Comparison of ENCODE assay signal across 2 cellular contexts in the genomic region with DNA sequence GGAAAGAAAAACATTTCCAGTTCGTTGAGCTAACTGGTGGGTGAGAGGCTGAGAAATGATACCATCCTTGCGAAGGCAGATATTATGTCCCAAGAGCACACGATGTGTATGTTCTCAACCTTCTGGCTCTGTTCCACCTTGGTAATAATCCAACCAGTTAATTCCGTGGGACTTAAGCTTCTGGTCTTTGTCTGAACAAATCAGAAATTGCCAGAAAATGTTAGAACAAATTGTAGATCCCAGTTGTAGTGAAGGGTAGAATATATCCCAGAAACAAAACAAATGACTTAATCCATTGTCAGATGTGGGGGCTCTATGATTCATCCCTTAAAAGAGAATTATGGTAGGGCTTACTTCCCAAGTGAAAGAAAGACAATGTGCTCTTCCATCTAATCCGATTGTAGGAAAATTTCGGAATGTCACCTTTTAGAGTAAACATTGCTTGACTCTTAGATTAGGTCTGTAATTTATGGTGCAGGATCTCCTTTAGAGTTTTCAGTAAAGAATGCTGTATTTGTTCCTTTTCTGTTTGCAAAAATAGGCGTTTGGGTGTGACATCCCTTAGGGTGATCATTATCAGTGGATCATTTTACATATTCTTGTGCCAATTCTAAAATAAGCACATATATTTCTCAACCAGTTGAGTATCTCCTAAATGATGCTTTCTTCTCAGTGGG.
TF ChIP-seq lines count a peak whose summit lies in the region.

No MANE protein-coding gene starts in this region.

TF ChIP-seq in A549, 52 proteins besides CTCF, POLR2A, EP300 and RAD21 (continued from another document):
- TF ChIP-seq, protein P1, sequence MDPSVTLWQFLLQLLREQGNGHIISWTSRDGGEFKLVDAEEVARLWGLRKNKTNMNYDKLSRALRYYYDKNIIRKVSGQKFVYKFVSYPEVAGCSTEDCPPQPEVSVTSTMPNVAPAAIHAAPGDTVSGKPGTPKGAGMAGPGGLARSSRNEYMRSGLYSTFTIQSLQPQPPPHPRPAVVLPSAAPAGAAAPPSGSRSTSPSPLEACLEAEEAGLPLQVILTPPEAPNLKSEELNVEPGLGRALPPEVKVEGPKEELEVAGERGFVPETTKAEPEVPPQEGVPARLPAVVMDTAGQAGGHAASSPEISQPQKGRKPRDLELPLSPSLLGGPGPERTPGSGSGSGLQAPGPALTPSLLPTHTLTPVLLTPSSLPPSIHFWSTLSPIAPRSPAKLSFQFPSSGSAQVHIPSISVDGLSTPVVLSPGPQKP (IDR thresholded peaks at IDR 0.05; ENCODE audit: low read depth, low read length): no peak
- TF ChIP-seq MAX (IDR thresholded peaks at IDR 0.05) (peak; percentile 5), GATA3 (IDR thresholded peaks at IDR 0.05; ENCODE audit: borderline replicate concordance) (peak; percentile 88)

TF ChIP-seq in HEK293, 187 proteins besides CTCF, POLR2A, EP300 and RAD21 (continued from another document and continues in another):
- TF ChIP-seq ZNF518A (tag by site-specific recombination; conservative IDR thresholded peaks at IDR 0.05; ENCODE audit: low read depth) (peak; percentile 12; the same call in 1 of the 2 replicates), ATF2 (tag by site-specific recombination; IDR thresholded peaks at IDR 0.05; ENCODE audit: low read depth) (peak; percentile 74), REPIN1 (tag by site-specific recombination; IDR thresholded peaks at IDR 0.05; ENCODE audit: low read depth) (no peak), ZNF639 (tag by site-specific recombination; IDR thresholded peaks at IDR 0.05) (peak; percentile 79), ZNF544 (tag by site-specific recombination; IDR thresholded peaks at IDR 0.05) (no peak), ZSCAN4 (tag by site-specific recombination; IDR thresholded peaks at IDR 0.05) (peak; percentile 21; the same call in 1 of the 2 replicates), ZNF394 (tag by site-specific recombination; IDR thresholded peaks at IDR 0.05; ENCODE audit: borderline replicate concordance) (peak; percentile 58), ZNF558 (tag by site-specific recombination; IDR thresholded peaks at IDR 0.05) (peak; percentile 35; the same call in 1 of the 2 replicates), OVOL3 (tag by site-specific recombination; IDR thresholded peaks at IDR 0.05) (peak; percentile 73; the same call in 1 of the 2 replicates), KLF10 (tag by site-specific recombination; IDR thresholded peaks at IDR 0.05) (peak; percentile 81), ZSCAN16 (tag by site-specific recombination; IDR thresholded peaks at IDR 0.05) (0 out of 2 replicates have a peak, but pooled peaks have one; percentile 24), PRDM10 (tag by site-specific recombination; IDR thresholded peaks at IDR 0.05) (peak; percentile 91), ZNF274 (IDR thresholded peaks at IDR 0.05; ENCODE audit: low read length) (no peak), ZNF274 (tag by site-specific recombination; IDR thresholded peaks at IDR 0.05; ENCODE audit: borderline replicate concordance) (no peak), MZF1 (tag by site-specific recombination; IDR thresholded peaks at IDR 0.05; ENCODE audit: borderline replicate concordance) (no peak), BCL6B (tag by site-specific recombination; IDR thresholded peaks at IDR 0.05) (no peak), ZNF792 (tag by site-specific recombination; IDR thresholded peaks at IDR 0.05) (no peak), IKZF3 (tag by site-specific recombination; IDR thresholded peaks at IDR 0.05) (peak; percentile 54; the same call in 1 of the 2 replicates), SP2 (tag by site-specific recombination; IDR thresholded peaks at IDR 0.05) (peak; percentile 31), ZFP69B (tag by site-specific recombination; IDR thresholded peaks at IDR 0.05) (0 out of 2 replicates have a peak, but pooled peaks have one; percentile 9), ZBTB10 (tag by site-specific recombination; IDR thresholded peaks at IDR 0.05) (0 out of 2 replicates have a peak, but pooled peaks have one; percentile 17), ZNF157 (tag by site-specific recombination; IDR thresholded peaks at IDR 0.05) (no peak), ZNF354C (tag by site-specific recombination; IDR thresholded peaks at IDR 0.05; ENCODE audit: borderline replicate concordance, low read depth) (no peak), ZNF561 (tag by site-specific recombination; IDR thresholded peaks at IDR 0.05; ENCODE audit: borderline replicate concordance) (peak; percentile 84), ZNF335 (tag by site-specific recombination; conservative IDR thresholded peaks at IDR 0.05) (peak; percentile 75), ZNF24 (tag by site-specific recombination; IDR thresholded peaks at IDR 0.05) (peak; percentile 91), ZNF600 (tag by site-specific recombination; IDR thresholded peaks at IDR 0.05) (peak; percentile 22), ZNF26 (tag by site-specific recombination; IDR thresholded peaks at IDR 0.05) (no peak), ZNF146 (tag by site-specific recombination; IDR thresholded peaks at IDR 0.05) (0 out of 2 replicates have a peak, but pooled peaks have one; percentile 40), TRIM28 (IDR thresholded peaks at IDR 0.05; ENCODE audit: borderline replicate concordance, low read length) (peak; percentile 67; the same call in 1 of the 2 replicates), KLF8 (tag by site-specific recombination; IDR thresholded peaks at IDR 0.05) (peak; percentile 95)
